ENCODE assay signal across 8 cellular contexts in the genomic region with DNA sequence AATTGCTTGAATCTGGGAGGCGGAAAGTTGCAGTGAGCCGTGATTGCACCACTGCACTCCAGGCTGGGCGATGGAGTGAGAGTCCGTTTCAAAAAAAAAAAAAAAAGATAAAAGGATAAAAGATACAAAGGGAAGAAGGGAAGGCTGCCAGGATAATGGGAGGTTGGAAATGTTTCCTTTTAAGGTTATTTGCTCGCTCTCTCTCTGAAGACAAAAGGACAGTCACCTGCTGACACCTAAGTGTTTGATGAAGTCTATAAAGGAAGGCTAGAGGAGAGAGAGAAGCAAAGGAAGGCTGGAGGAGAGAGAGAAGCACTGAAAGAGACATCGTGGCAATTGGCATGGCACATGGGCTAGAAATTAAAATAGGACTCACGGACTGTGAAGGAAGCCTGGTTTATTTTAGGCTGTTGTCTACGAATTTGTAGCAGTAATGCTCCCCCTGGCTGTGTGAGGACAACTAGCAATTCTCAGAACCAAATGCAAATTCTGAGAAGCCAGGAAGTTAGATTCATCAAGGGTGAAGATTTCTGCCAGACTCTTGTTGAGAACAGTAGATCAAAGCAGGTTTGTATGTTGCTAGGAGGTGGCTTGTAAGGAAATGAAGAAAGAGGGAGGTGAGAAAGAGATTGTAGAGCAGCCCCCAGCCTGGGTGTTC.
DNase-seq lines count a peak whose midpoint lies in the region; ATAC-seq, FAIRE-seq and TF ChIP-seq lines count a peak whose summit lies in the region.

No MANE protein-coding gene starts in this region.

- no peaks in the 10 kb centered on the region for H3K4me1 ChIP-seq in HepG2 (ENCODE audit: insufficient read depth, low read length)

- no peaks in the 10 kb centered on the region for H3K36me3 ChIP-seq in HepG2 (replicated peaks in 1 of 2; ENCODE audit: control insufficient read depth in 1 of 2, insufficient read depth in 2 of 2, low read length in 2 of 2)

- no peak overlapping the region for H3K9ac ChIP-seq in HepG2 (ENCODE audit: insufficient read depth, low read depth, low read length)

- no peak overlapping the region for H3K4me3 ChIP-seq in HepG2 (replicated peaks in 1 of 3; ENCODE audit: insufficient read depth in 1 of 3, low read depth in 2 of 3, low read length in 3 of 3)

- H3K27ac Mint-ChIP-seq in activated T-helper 1 cell treated with anti-CD3 and anti-CD28 coated beads, Interleukin-12 subunit alpha, Interleukin-12 subunit beta, Interleukin-2, Interleukin-4 antibody, amounts not matched to agents 30 ng/mL and 10 ng/mL and 1 ng/mL, durations not matched to agents 14 hours and 24 hours and 36 hours: peak overlapping the region; percentile 50
- H3K27ac Mint-ChIP-seq in CD4-positive, alpha-beta T cell: no peak overlapping the region

- FAIRE-seq in HepG2 (lab: Jason Lieb, UNC): no peak

- no peaks in the 10 kb centered on the region for H3K36me3 Mint-ChIP-seq in activated T-helper 1 cell treated with anti-CD3 and anti-CD28 coated beads, Interleukin-12 subunit alpha, Interleukin-12 subunit beta, Interleukin-2, Interleukin-4 antibody, amounts not matched to agents 30 ng/mL and 10 ng/mL and 1 ng/mL, durations not matched to agents 14 hours and 24 hours and 36 hours (ENCODE audit: low read depth)
- no peaks in the 10 kb centered on the region for H3K36me3 Mint-ChIP-seq in CD4-positive, alpha-beta T cell (ENCODE audit: low read depth)

- H3K4me3 Mint-ChIP-seq in activated T-helper 1 cell treated with anti-CD3 and anti-CD28 coated beads, Interleukin-12 subunit alpha, Interleukin-12 subunit beta, Interleukin-2, Interleukin-4 antibody, amounts not matched to agents 30 ng/mL and 10 ng/mL and 1 ng/mL, durations not matched to agents 14 hours and 24 hours and 36 hours: no peak overlapping the region
- H3K4me3 Mint-ChIP-seq in CD4-positive, alpha-beta T cell: no peak overlapping the region

- no peaks in the 10 kb centered on the region; a peak in 1 of 5 replicates for H3K27me3 ChIP-seq in HepG2 (ENCODE audit: control insufficient read depth in 1 of 2, insufficient read depth in 2 of 2, low read length in 2 of 2)
- no peaks in the 10 kb centered on the region for H3K27me3 ChIP-seq in CD4-positive, alpha-beta T cell (ENCODE audit: control insufficient read depth, insufficient read depth, low read length)

- TF ChIP-seq POLR2A in HepG2 (IDR thresholded peaks at IDR 0.05; ENCODE audit: insufficient read depth in 1 of 2, low read depth in 2 of 2, low read length in 2 of 2): no peak

- TF ChIP-seq EP300 in HepG2 (IDR thresholded peaks at IDR 0.05; ENCODE audit: low read depth in 2 of 2, low read length in 2 of 2) (no peak), HepG2 (CRISPR knock-in tag; IDR thresholded peaks at IDR 0.05; ENCODE audit: borderline replicate concordance) (no peak)

- peak; percentile 34 for DNase-seq in ELF-1 (ENCODE audit: low read depth, low spot score)
- peak; percentile 80 for DNase-seq in KBM-7
- DNase-seq in activated T-helper 1 cell treated with anti-CD3 and anti-CD28 coated beads, Interleukin-12 subunit alpha, Interleukin-12 subunit beta, Interleukin-2, Interleukin-4 antibody, amounts not matched to agents 30 ng/mL and 10 ng/mL and 1 ng/mL, durations not matched to agents 14 hours and 24 hours and 36 hours (ENCODE audit: low spot score): no peak
- DNase-seq in HepG2 (ENCODE audit: low spot score): peak; percentile 1
- no peak for DNase-seq in CD4-positive, alpha-beta T cell
- no peak for DNase-seq in activated CD8-positive, alpha-beta memory T cell treated with anti-CD3 and anti-CD28 coated beads, Interleukin-2, amount 50 U/mL, for 48 hours

- H3K4me1 Mint-ChIP-seq in activated T-helper 1 cell treated with anti-CD3 and anti-CD28 coated beads, Interleukin-12 subunit alpha, Interleukin-12 subunit beta, Interleukin-2, Interleukin-4 antibody, amounts not matched to agents 30 ng/mL and 10 ng/mL and 1 ng/mL, durations not matched to agents 14 hours and 24 hours and 36 hours (ENCODE audit: low read depth): peaks cover 9% of the 10 kb centered on the region
- H3K4me1 Mint-ChIP-seq in CD4-positive, alpha-beta T cell (ENCODE audit: low read depth): peaks cover 4% of the 10 kb centered on the region

- H4K20me1 ChIP-seq in HepG2 (ENCODE audit: insufficient read depth, low read length): no peaks in the 10 kb centered on the region

- H3K27ac ChIP-seq in HepG2 (ENCODE audit: extremely low read length, insufficient read depth, low read length): no peak overlapping the region
- H3K27ac ChIP-seq in CD4-positive, alpha-beta T cell (ENCODE audit: low read depth, low read length): no peak overlapping the region

- no peak for TF ChIP-seq RAD21 in HepG2 (CRISPR knock-in tag; IDR thresholded peaks at IDR 0.05)

- H3K27me3 Mint-ChIP-seq in activated T-helper 1 cell treated with anti-CD3 and anti-CD28 coated beads, Interleukin-12 subunit alpha, Interleukin-12 subunit beta, Interleukin-2, Interleukin-4 antibody, amounts not matched to agents 30 ng/mL and 10 ng/mL and 1 ng/mL, durations not matched to agents 14 hours and 24 hours and 36 hours (ENCODE audit: insufficient read depth): no peaks in the 10 kb centered on the region
- H3K27me3 Mint-ChIP-seq in CD4-positive, alpha-beta T cell: no peaks in the 10 kb centered on the region

- intact Hi-C loops in activated T-helper 1 cell treated with anti-CD3 and anti-CD28 coated beads, Interleukin-12 subunit alpha, Interleukin-12 subunit beta, Interleukin-2, Interleukin-4 antibody, amounts not matched to agents 30 ng/mL and 10 ng/mL and 1 ng/mL, durations not matched to agents 14 hours and 24 hours and 36 hours (cut with micrococcal nuclease): no loop called here
- intact Hi-C loops in HepG2 (cut with micrococcal nuclease; ENCODE audit: unreplicated experiment): no loop called here
- intact Hi-C loops in CD4-positive, alpha-beta T cell (cut with DNase I, micrococcal nuclease): no loop called here

- WGBS in HepG2 (ENCODE audit: low lambda C conversion rate): 9% methylated on average over 8 of the region's 8 CpGs

- no peaks in the 10 kb centered on the region for H3K79me2 ChIP-seq in HepG2 (ENCODE audit: insufficient read depth, low read length)

- H3K9me3 Mint-ChIP-seq in activated T-helper 1 cell treated with anti-CD3 and anti-CD28 coated beads, Interleukin-12 subunit alpha, Interleukin-12 subunit beta, Interleukin-2, Interleukin-4 antibody, amounts not matched to agents 30 ng/mL and 10 ng/mL and 1 ng/mL, durations not matched to agents 14 hours and 24 hours and 36 hours: peaks cover 5% of the 10 kb centered on the region
- H3K9me3 Mint-ChIP-seq in CD4-positive, alpha-beta T cell: no peaks in the 10 kb centered on the region

- no peaks in the 10 kb centered on the region for H3K9me3 ChIP-seq in HepG2 (ENCODE audit: low read length)
- no peaks in the 10 kb centered on the region for H3K9me3 ChIP-seq in CD4-positive, alpha-beta T cell (ENCODE audit: control insufficient read depth, low read length)

- H3K4me2 ChIP-seq in HepG2 (ENCODE audit: low read depth, low read length): no peak overlapping the region

- CTCF ChIA-PET in HepG2 (lab: Yijun Ruan, JAX; ENCODE audit: low intra/inter-chr PET ratio, low total read pairs): no interaction called here
- CTCF ChIA-PET in CD4-positive, alpha-beta T cell (lab: Charles Lee): no interaction called here

- no peak overlapping the region for H2AFZ ChIP-seq in HepG2 (ENCODE audit: low read length)

- POLR2A ChIA-PET in HepG2 (lab: Yijun Ruan, JAX): no interaction called here
- POLR2A ChIA-PET in CD4-positive, alpha-beta T cell (lab: Charles Lee): no interaction called here

- no TSS peak for BruUV-seq in HepG2 (replicated peaks; lab: Mats Ljungman, UMichigan)

- ATAC-seq in HepG2 (no peak), GM19035 (IDR thresholded peaks at IDR 0.05; ENCODE audit: unreplicated experiment) (no peak), GM21423 (IDR thresholded peaks at IDR 0.05; ENCODE audit: unreplicated experiment) (no peak)
- ATAC-seq in CD4-positive, alpha-beta T cell (ENCODE audit: poor library complexity): no peak

- in situ Hi-C loops in KBM-7 (cut with MboI; ENCODE audit: low pct_unique_long_range_greater_than_20kb, low sequenced_read_pairs): no loop called here
- in situ Hi-C loops in HepG2 (cut with HindIII; ENCODE audit: extremely low pct_ligation_motif_present, low pct_unique_long_range_greater_than_20kb): no loop called here

- TF ChIP-seq CTCF in HepG2 (CRISPR knock-in tag; IDR thresholded peaks at IDR 0.05): 0 out of 2 replicates have a peak, but pooled peaks have one; percentile 18
- TF ChIP-seq CTCF in CD4-positive, alpha-beta T cell (IDR thresholded peaks at IDR 0.05): no peak

TF ChIP-seq in HepG2, 621 proteins besides CTCF, POLR2A, EP300 and RAD21:
- TF ChIP-seq PCBP1 (IDR thresholded peaks at IDR 0.05; ENCODE audit: borderline replicate concordance, low read depth, low read length) (no peak), STAG1 (CRISPR knock-in tag; IDR thresholded peaks at IDR 0.05) (peak; percentile 8; the same call in 1 of the 2 replicates)
TF ChIP-seq in HepG2: peak in this region for 1.

Comparison
In these comparisons a context has a peak if more than half of its experiments do, and no peak if none do; other contexts are left out.
1. DNase-seq: peak in ELF-1 (single experiment), KBM-7 (single experiment) and HepG2 (single experiment); none in activated T-helper 1 cell treated with anti-CD3 and anti-CD28 coated beads, Interleukin-12 subunit alpha, Interleukin-12 subunit beta, Interleukin-2, Interleukin-4 antibody, amounts not matched to agents 30 ng/mL and 10 ng/mL and 1 ng/mL, durations not matched to agents 14 hours and 24 hours and 36 hours (single experiment), CD4-positive, alpha-beta T cell (0 of 10) and activated CD8-positive, alpha-beta memory T cell treated with anti-CD3 and anti-CD28 coated beads, Interleukin-2, amount 50 U/mL, for 48 hours (single experiment).